1 cellular context compared by ENCODE assay signal in genomic region chr22:41106122-41106968, GRCh38.
TF ChIP-seq lines count a peak whose summit lies in the region.

No MANE protein-coding gene starts in this region.

TF ChIP-seq in HepG2, 621 proteins besides CTCF, POLR2A, EP300 and RAD21 (continued from another document):
- TF ChIP-seq, protein P1, sequence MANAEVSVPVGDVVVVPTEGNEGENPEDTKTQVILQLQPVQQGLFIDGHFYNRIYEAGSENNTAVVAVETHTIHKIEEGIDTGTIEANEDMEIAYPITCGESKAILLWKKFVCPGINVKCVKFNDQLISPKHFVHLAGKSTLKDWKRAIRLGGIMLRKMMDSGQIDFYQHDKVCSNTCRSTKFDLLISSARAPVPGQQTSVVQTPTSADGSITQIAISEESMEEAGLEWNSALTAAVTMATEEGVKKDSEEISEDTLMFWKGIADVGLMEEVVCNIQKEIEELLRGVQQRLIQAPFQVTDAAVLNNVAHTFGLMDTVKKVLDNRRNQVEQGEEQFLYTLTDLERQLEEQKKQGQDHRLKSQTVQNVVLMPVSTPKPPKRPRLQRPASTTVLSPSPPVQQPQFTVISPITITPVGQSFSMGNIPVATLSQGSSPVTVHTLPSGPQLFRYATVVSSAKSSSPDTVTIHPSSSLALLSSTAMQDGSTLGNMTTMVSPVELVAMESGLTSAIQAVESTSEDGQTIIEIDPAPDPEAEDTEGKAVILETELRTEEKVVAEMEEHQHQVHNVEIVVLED (CRISPR knock-in tag; IDR thresholded peaks at IDR 0.05; ENCODE audit: borderline replicate concordance) = no peak
- TF ChIP-seq ZNF329 (CRISPR knock-in tag; IDR thresholded peaks at IDR 0.05; ENCODE audit: low read depth) (no peak), ZNF672 (CRISPR knock-in tag; IDR thresholded peaks at IDR 0.05) (no peak), IKZF4 (CRISPR knock-in tag; IDR thresholded peaks at IDR 0.05; ENCODE audit: borderline replicate concordance, low read depth, not compliant biosample characterization) (no peak), MYC (CRISPR knock-in tag; IDR thresholded peaks at IDR 0.05; ENCODE audit: borderline replicate concordance) (no peak), SOX6 (IDR thresholded peaks at IDR 0.05) (no peak), SOX6 (CRISPR knock-in tag; IDR thresholded peaks at IDR 0.05) (peak; percentile 29; the same call in 1 of the 2 replicates), CBFB (CRISPR knock-in tag; IDR thresholded peaks at IDR 0.05) (no peak), THAP7 (CRISPR knock-in tag; IDR thresholded peaks at IDR 0.05) (0 out of 2 replicates have a peak, but pooled peaks have one; percentile 30), SP5 (CRISPR knock-in tag; IDR thresholded peaks at IDR 0.05; ENCODE audit: borderline replicate concordance, low read depth) (no peak), SAFB2 (CRISPR knock-in tag; IDR thresholded peaks at IDR 0.05; ENCODE audit: borderline replicate concordance, low read depth) (no peak), CREM (IDR thresholded peaks at IDR 0.05) (peak; percentile 38; the same call in 1 of the 2 replicates), CREM (CRISPR knock-in tag; IDR thresholded peaks at IDR 0.05) (no peak), CEBPB (IDR thresholded peaks at IDR 0.05; ENCODE audit: borderline replicate concordance, low read depth, low read length) (peak; percentile 86; the same call in 1 of the 2 replicates), ZNF552 (CRISPR knock-in tag; IDR thresholded peaks at IDR 0.05; ENCODE audit: borderline replicate concordance) (no peak), ZFP62 (CRISPR knock-in tag; IDR thresholded peaks at IDR 0.05) (no peak), ZNF777 (CRISPR knock-in tag; IDR thresholded peaks at IDR 0.05) (peak; percentile 29; the same call in 1 of the 2 replicates), RELA (CRISPR knock-in tag; IDR thresholded peaks at IDR 0.05) (no peak), ZNF878 (CRISPR knock-in tag; IDR thresholded peaks at IDR 0.05) (no peak), ZNF546 (CRISPR knock-in tag; conservative IDR thresholded peaks at IDR 0.05) (no peak), KLF16 (CRISPR knock-in tag; IDR thresholded peaks at IDR 0.05) (no peak), GZF1 (CRISPR knock-in tag; IDR thresholded peaks at IDR 0.05) (no peak), IRF2 (CRISPR knock-in tag; IDR thresholded peaks at IDR 0.05) (no peak), SMC3 (IDR thresholded peaks at IDR 0.05; ENCODE audit: low read length) (no peak), GABPB1 (CRISPR knock-in tag; IDR thresholded peaks at IDR 0.05) (no peak), ZBTB25 (CRISPR knock-in tag; IDR thresholded peaks at IDR 0.05) (no peak), ZNF720 (CRISPR knock-in tag; IDR thresholded peaks at IDR 0.05) (no peak), ZNF335 (CRISPR knock-in tag; IDR thresholded peaks at IDR 0.05) (no peak), HNRNPK (IDR thresholded peaks at IDR 0.05; ENCODE audit: low read depth, low read length, poor library complexity, severe bottlenecking) (no peak), KAT7 (CRISPR knock-in tag; IDR thresholded peaks at IDR 0.05; ENCODE audit: borderline replicate concordance) (peak; percentile 29; the same call in 1 of the 2 replicates), ZNF670 (CRISPR knock-in tag; IDR thresholded peaks at IDR 0.05; ENCODE audit: borderline replicate concordance) (no peak), KDM3A (CRISPR knock-in tag; IDR thresholded peaks at IDR 0.05; ENCODE audit: low read depth) (no peak), GPN1 (CRISPR knock-in tag; IDR thresholded peaks at IDR 0.05; ENCODE audit: borderline replicate concordance) (no peak), ZNF776 (CRISPR knock-in tag; IDR thresholded peaks at IDR 0.05) (no peak), ZNF747 (CRISPR knock-in tag; IDR thresholded peaks at IDR 0.05; ENCODE audit: borderline replicate concordance) (no peak), SP140L (CRISPR knock-in tag; IDR thresholded peaks at IDR 0.05; ENCODE audit: borderline replicate concordance) (no peak), U2AF1 (optimal IDR thresholded peaks at IDR 0.05; ENCODE audit: low read depth, low read length) (no peak), TBX2 (CRISPR knock-in tag; IDR thresholded peaks at IDR 0.05; ENCODE audit: borderline replicate concordance) (peak; percentile 45; the same call in 1 of the 2 replicates), ZNF160 (CRISPR knock-in tag; IDR thresholded peaks at IDR 0.05) (no peak), ZNF510 (CRISPR knock-in tag; IDR thresholded peaks at IDR 0.05; ENCODE audit: low read depth) (no peak), THYN1 (CRISPR knock-in tag; IDR thresholded peaks at IDR 0.05; ENCODE audit: borderline replicate concordance, low read depth) (no peak), ARNT2 (CRISPR knock-in tag; IDR thresholded peaks at IDR 0.05; ENCODE audit: low read depth) (no peak), RBM22 (optimal IDR thresholded peaks at IDR 0.05; ENCODE audit: low read length) (no peak), FOXA3 (CRISPR knock-in tag; IDR thresholded peaks at IDR 0.05) (peak; percentile 25; the same call in 1 of the 2 replicates), HOXA3 (CRISPR knock-in tag; IDR thresholded peaks at IDR 0.05) (peak; percentile 25; the same call in 1 of the 2 replicates), ATAD3A (CRISPR knock-in tag; IDR thresholded peaks at IDR 0.05) (no peak), SIN3A (IDR thresholded peaks at IDR 0.05; ENCODE audit: borderline replicate concordance, low read depth, low read length) (peak; percentile 45; the same call in 1 of the 2 replicates), ZNF121 (CRISPR knock-in tag; IDR thresholded peaks at IDR 0.05) (peak; percentile 94), ZNF317 (CRISPR knock-in tag; IDR thresholded peaks at IDR 0.05) (peak; percentile 94), NFE2L2 (IDR thresholded peaks at IDR 0.05; ENCODE audit: low read length) (no peak), SSRP1 (CRISPR knock-in tag; IDR thresholded peaks at IDR 0.05) (no peak), KDM4B (CRISPR knock-in tag; IDR thresholded peaks at IDR 0.05) (no peak)
- TF ChIP-seq, protein P2, sequence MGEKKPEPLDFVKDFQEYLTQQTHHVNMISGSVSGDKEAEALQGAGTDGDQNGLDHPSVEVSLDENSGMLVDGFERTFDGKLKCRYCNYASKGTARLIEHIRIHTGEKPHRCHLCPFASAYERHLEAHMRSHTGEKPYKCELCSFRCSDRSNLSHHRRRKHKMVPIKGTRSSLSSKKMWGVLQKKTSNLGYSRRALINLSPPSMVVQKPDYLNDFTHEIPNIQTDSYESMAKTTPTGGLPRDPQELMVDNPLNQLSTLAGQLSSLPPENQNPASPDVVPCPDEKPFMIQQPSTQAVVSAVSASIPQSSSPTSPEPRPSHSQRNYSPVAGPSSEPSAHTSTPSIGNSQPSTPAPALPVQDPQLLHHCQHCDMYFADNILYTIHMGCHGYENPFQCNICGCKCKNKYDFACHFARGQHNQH (CRISPR knock-in tag; IDR thresholded peaks at IDR 0.05) = 0 out of 2 replicates have a peak, but pooled peaks have one; percentile 34
- TF ChIP-seq, protein P3, sequence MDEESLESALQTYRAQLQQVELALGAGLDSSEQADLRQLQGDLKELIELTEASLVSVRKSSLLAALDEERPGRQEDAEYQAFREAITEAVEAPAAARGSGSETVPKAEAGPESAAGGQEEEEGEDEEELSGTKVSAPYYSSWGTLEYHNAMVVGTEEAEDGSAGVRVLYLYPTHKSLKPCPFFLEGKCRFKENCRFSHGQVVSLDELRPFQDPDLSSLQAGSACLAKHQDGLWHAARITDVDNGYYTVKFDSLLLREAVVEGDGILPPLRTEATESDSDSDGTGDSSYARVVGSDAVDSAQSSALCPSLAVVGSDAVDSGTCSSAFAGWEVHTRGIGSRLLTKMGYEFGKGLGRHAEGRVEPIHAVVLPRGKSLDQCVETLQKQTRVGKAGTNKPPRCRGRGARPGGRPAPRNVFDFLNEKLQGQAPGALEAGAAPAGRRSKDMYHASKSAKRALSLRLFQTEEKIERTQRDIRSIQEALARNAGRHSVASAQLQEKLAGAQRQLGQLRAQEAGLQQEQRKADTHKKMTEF (CRISPR knock-in tag; IDR thresholded peaks at IDR 0.05) = 0 out of 2 replicates have a peak, but pooled peaks have one; percentile 32
- TF ChIP-seq, protein P4, sequence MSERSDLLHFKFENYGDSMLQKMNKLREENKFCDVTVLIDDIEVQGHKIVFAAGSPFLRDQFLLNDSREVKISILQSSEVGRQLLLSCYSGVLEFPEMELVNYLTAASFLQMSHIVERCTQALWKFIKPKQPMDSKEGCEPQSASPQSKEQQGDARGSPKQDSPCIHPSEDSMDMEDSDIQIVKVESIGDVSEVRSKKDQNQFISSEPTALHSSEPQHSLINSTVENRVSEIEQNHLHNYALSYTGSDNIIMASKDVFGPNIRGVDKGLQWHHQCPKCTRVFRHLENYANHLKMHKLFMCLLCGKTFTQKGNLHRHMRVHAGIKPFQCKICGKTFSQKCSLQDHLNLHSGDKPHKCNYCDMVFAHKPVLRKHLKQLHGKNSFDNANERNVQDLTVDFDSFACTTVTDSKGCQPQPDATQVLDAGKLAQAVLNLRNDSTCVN (CRISPR knock-in tag; IDR thresholded peaks at IDR 0.05; ENCODE audit: borderline replicate concordance) = no peak
- TF ChIP-seq, protein P5, sequence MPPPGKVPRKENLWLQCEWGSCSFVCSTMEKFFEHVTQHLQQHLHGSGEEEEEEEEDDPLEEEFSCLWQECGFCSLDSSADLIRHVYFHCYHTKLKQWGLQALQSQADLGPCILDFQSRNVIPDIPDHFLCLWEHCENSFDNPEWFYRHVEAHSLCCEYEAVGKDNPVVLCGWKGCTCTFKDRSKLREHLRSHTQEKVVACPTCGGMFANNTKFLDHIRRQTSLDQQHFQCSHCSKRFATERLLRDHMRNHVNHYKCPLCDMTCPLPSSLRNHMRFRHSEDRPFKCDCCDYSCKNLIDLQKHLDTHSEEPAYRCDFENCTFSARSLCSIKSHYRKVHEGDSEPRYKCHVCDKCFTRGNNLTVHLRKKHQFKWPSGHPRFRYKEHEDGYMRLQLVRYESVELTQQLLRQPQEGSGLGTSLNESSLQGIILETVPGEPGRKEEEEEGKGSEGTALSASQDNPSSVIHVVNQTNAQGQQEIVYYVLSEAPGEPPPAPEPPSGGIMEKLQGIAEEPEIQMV (CRISPR knock-in tag; IDR thresholded peaks at IDR 0.05; ENCODE audit: low read depth) = no peak
